Comparison of ENCODE assay signal across 20 cellular contexts in genomic region chr2:136130045-136130444, GRCh38. TPM values are rescaled to one million over a fixed set of nuclear protein-coding genes. Genes with fewer than 3 reads are reported as not detected.
DNase-seq lines count a peak whose midpoint lies in the region; ATAC-seq and TF ChIP-seq lines count a peak whose summit lies in the region.
"Had no signal": no experiment of that assay in that cellular context is flagged by ENCODE, and none has a peak within 500 bp of the region (broad histone marks: within the 10 kb centered on the region; RNA-seq: fewer than 3 reads in every experiment).

No MANE protein-coding gene starts in this region.

- no peak overlapping the region for H3K4me2 ChIP-seq in mammary epithelial cell (ENCODE audit: insufficient read depth, low read depth, low read length)

- no peak overlapping the region for H3K4me3 Mint-ChIP-seq in MCF 10A (ENCODE audit: unreplicated experiment)
- peak overlapping the region; percentile 66 to 69 (median 68) for H3K4me3 Mint-ChIP-seq in T-cell
- H3K4me3 Mint-ChIP-seq in endodermal cell = no peak overlapping the region

- H3K27me3 ChIP-seq in mammary epithelial cell (ENCODE audit: insufficient read depth, low read length) (peaks cover 13% of the 10 kb centered on the region), endodermal cell (ENCODE audit: control insufficient read depth, insufficient read depth, low read length, poor library complexity, severe bottlenecking) (no peaks in the 10 kb centered on the region), transverse colon (no peaks in the 10 kb centered on the region)

- no peak for TF ChIP-seq CTCF in MCF 10A (IDR thresholded peaks at IDR 0.05; ENCODE audit: unreplicated experiment)
- TF ChIP-seq CTCF in mammary epithelial cell (conservative IDR thresholded peaks at IDR 0.05 in 1 of 2, IDR thresholded peaks at IDR 0.05 in 1 of 2; ENCODE audit: extremely low read depth in 1 of 2, insufficient read depth in 1 of 2, low read depth in 1 of 2, low read length in 2 of 2) = no peak
- TF ChIP-seq CTCF in endodermal cell (conservative IDR thresholded peaks at IDR 0.05) = no peak
- no peak for TF ChIP-seq CTCF in transverse colon (IDR thresholded peaks at IDR 0.05)

- DNase-seq in MCF 10A (ENCODE audit: unreplicated experiment) (no peak), mammary epithelial cell (no peak), T-cell (peak in 2 of 34 experiments; percentile 44 to 58), endodermal cell (no peak), transverse colon (no peak), NCI-H2196 (lab: John Stamatoyannopoulos, UW; ENCODE audit: unreplicated experiment) (no peak)
- DNase-seq: activated CD8-positive, alpha-beta memory T cell treated with anti-CD3 and anti-CD28 coated beads for 24 hours; DMS153; heart right ventricle; IMR-90; mesenchymal stem cell; NCI-H1048; NCI-H2081 treated with DMSO at 0.1 percent for 48 hours; NCI-H524 treated with DMSO at 0.1 percent for 48 hours; retina; stimulated activated CD4-positive, alpha-beta T cell treated with anti-CD3 and anti-CD28 coated beads, Interleukin-15, amount 100 ng/mL, for 24 hours; substantia nigra had no signal

- no peaks in the 10 kb centered on the region for H3K27me3 Mint-ChIP-seq in MCF 10A (ENCODE audit: insufficient read depth, unreplicated experiment)
- H3K27me3 Mint-ChIP-seq in T-cell = no peaks in the 10 kb centered on the region
- no peaks in the 10 kb centered on the region for H3K27me3 Mint-ChIP-seq in endodermal cell (ENCODE audit: insufficient read depth)

- H4K20me1 ChIP-seq in mammary epithelial cell (ENCODE audit: insufficient read depth, low read length) = no peaks in the 10 kb centered on the region

- H3K9me3 ChIP-seq in mammary epithelial cell (replicated peaks; ENCODE audit: insufficient read depth, low read length) (no peaks in the 10 kb centered on the region), endodermal cell (ENCODE audit: control insufficient read depth, low read length) (no peaks in the 10 kb centered on the region), transverse colon (no peaks in the 10 kb centered on the region)
- H3K9me3 ChIP-seq: heart right ventricle had no signal

- no peaks in the 10 kb centered on the region for H3K79me2 ChIP-seq in mammary epithelial cell (ENCODE audit: insufficient read depth, low read length)

- H3K4me1 ChIP-seq in mammary epithelial cell (ENCODE audit: insufficient read depth, low read length) (no peaks in the 10 kb centered on the region), endodermal cell (ENCODE audit: control insufficient read depth, insufficient read depth, low read length) (peaks cover 29% of the 10 kb centered on the region), transverse colon (peaks cover 0 to 21% (median 0%) of the 10 kb centered on the region in 4 donors)

- POLR2A ChIA-PET in MCF 10A (lab: Yijun Ruan, JAX) (no interaction called here), T-cell (lab: Charles Lee) (interaction anchor here (1.0 to 6.4 kb wide), 14 partner anchors 10 to 252 kb away, joined by 3 to 94 read pairs (median 6); partner anchors contain the start of gene CXCR4 (in 1 of the 2))

- H3K27ac ChIP-seq in mammary epithelial cell (ENCODE audit: insufficient read depth, low read depth, low read length) (no peak overlapping the region), endodermal cell (ENCODE audit: low read depth, low read length) (no peak overlapping the region), transverse colon (peak overlapping the region; percentile 13 to 70 (median 28))

- no peaks in the 10 kb centered on the region for H3K36me3 Mint-ChIP-seq in MCF 10A (ENCODE audit: insufficient read depth, unreplicated experiment)
- H3K36me3 Mint-ChIP-seq in T-cell = no peaks in the 10 kb centered on the region
- no peaks in the 10 kb centered on the region for H3K36me3 Mint-ChIP-seq in endodermal cell (ENCODE audit: low read depth)

- 55% methylated on average over 3 of the region's 3 CpGs for WGBS in mammary epithelial cell (ENCODE audit: low coverage, missing lambda C conversion rate)
- 90 to 100% methylated on average over 1 to 3 of the region's 3 CpGs for WGBS in endodermal cell (ENCODE audit: insufficient coverage in 1 of 2, insufficient read length in 1 of 2), 2 experiments
- WGBS in transverse colon (ENCODE audit: low coverage in 1 of 2), 2 donors = 40 to 65% methylated on average over 1 to 3 of the region's 3 CpGs

- H3K4me1 Mint-ChIP-seq in MCF 10A (ENCODE audit: insufficient read depth, unreplicated experiment) (peaks cover 16% of the 10 kb centered on the region), T-cell (peaks cover 98 to 100% (median 99%) of the 10 kb centered on the region in 3 donors), endodermal cell (peaks cover 77% of the 10 kb centered on the region)

- H3K9ac ChIP-seq in mammary epithelial cell (ENCODE audit: insufficient read depth, low read length) (no peak overlapping the region), endodermal cell (ENCODE audit: extremely low read depth, low read length, poor library complexity, severe bottlenecking) (no peak overlapping the region)

- H3K36me3 ChIP-seq in mammary epithelial cell (ENCODE audit: insufficient read depth, low read length) = no peaks in the 10 kb centered on the region
- H3K36me3 ChIP-seq in endodermal cell (ENCODE audit: control insufficient read depth, insufficient read depth, low read length) = no peaks in the 10 kb centered on the region
- no peaks in the 10 kb centered on the region for H3K36me3 ChIP-seq in transverse colon
- H3K36me3 ChIP-seq: heart right ventricle had no signal

- CTCF ChIA-PET in MCF 10A (lab: Yijun Ruan, JAX) = no interaction called here
- CTCF ChIA-PET in mammary epithelial cell (lab: Charles Lee; ENCODE audit: low non-redundant PET) = no interaction called here
- CTCF ChIA-PET in T-cell (lab: Charles Lee) = interaction anchor here in 1 of 2 donors (0.7 to 1.5 kb wide), 4 partner anchors 11 to 254 kb away, joined by 3 to 11 read pairs (median 4); no protein-coding TSS in a partner anchor

- no peak for ATAC-seq in T-cell (replicated peaks in 1 of 4)
- no peak for ATAC-seq in HG03442 (IDR thresholded peaks at IDR 0.05; ENCODE audit: unreplicated experiment)
- no peak for ATAC-seq in GM18867 (IDR thresholded peaks at IDR 0.05; ENCODE audit: unreplicated experiment)

- in situ Hi-C loops in mammary epithelial cell (cut with MboI; ENCODE audit: low sequenced_read_pairs in 2 of 2) (no loop called here), transverse colon (cut with MboI; ENCODE audit: low pct_ligation_motif_present in 1 of 4, low pct_unique_long_range_greater_than_20kb in 1 of 4, low sequenced_read_pairs in 3 of 4) (no loop called here)

- TF ChIP-seq POLR2A in transverse colon (IDR thresholded peaks at IDR 0.05) = no peak

- BruUV-seq in MCF 10A (replicated peaks; lab: Mats Ljungman, UMichigan) (no TSS peak), mammary epithelial cell (replicated peaks; lab: Mats Ljungman, UMichigan) (no TSS peak)

- dilution Hi-C loops in mammary epithelial cell (cut with HindIII; ENCODE audit: low sequenced_read_pairs) = no loop called here

- H3K9me3 Mint-ChIP-seq in MCF 10A (ENCODE audit: unreplicated experiment) (no peaks in the 10 kb centered on the region), T-cell (peaks cover 0 to 7% (median 0%) of the 10 kb centered on the region in 3 donors), endodermal cell (no peaks in the 10 kb centered on the region)

- no peak for TF ChIP-seq EP300 in transverse colon (IDR thresholded peaks at IDR 0.05; ENCODE audit: low read depth)

- H2AFZ ChIP-seq in mammary epithelial cell (ENCODE audit: low read depth, low read length) = no peak overlapping the region

- H3K27ac Mint-ChIP-seq in MCF 10A (ENCODE audit: low read depth, unreplicated experiment) (peak overlapping the region; percentile 52), T-cell (peak overlapping the region; percentile 96 to 97), endodermal cell (peak overlapping the region; percentile 37)

- no peak overlapping the region for H3K4me3 ChIP-seq in mammary epithelial cell (replicated peaks in 1 of 3; ENCODE audit: insufficient read depth in 1 of 3, low read depth in 2 of 3, low read length in 3 of 3)
- H3K4me3 ChIP-seq in endodermal cell (ENCODE audit: low read length) = no peak overlapping the region
- no peak overlapping the region for H3K4me3 ChIP-seq in transverse colon
- H3K4me3 ChIP-seq: heart right ventricle had no signal

- intact Hi-C loops in MCF 10A (cut with micrococcal nuclease) (no loop called here), mammary epithelial cell (cut with micrococcal nuclease) (no loop called here), transverse colon (cut with DNase I; ENCODE audit: low total_unique reads) (no loop called here)

RNA-seq across cellular contexts. Expression of gene CXCR4, which starts 12.1 kb away (rescaled TPM):
- total RNA-seq in MCF 10A (2022) (0.54 and 1.1 TPM in 2 replicates), mammary epithelial cell (not detected), T-cell (1,000 to 10,000 TPM in 2 of 5 donors, 100 to 1,000 TPM in 3; 274 to 1,514 (median 326) TPM), endodermal cell (100 to 1,000 TPM; 287 to 454 TPM), transverse colon (10 to 100 TPM in 3 of 4 donors, 1 to 10 TPM in 1; 9.6 to 62.7 (median 27.0) TPM)
- 0.03 TPM for polyA plus RNA-seq in mammary epithelial cell
- polyA minus RNA-seq in mammary epithelial cell = not detected
- 303 TPM for polyA plus RNA-seq in endodermal cell (2013, experiment 1 of 2)
- polyA plus RNA-seq in endodermal cell (2013, experiment 2 of 2) = 293 TPM
- total RNA-seq: fibroblast of lung, IMR-90 had no signal
- polyA plus RNA-seq: IMR-90 had no signal

Comparison
In these comparisons a context has a peak if more than half of its experiments do, and no peak if none do; other contexts are left out.
1. H3K27ac Mint-ChIP-seq: peak in every context shown above with its lines; median percentile 96 in T-cell; 52 in MCF 10A; 37 in endodermal cell.
2. H3K4me3 Mint-ChIP-seq: peak in T-cell (3 of 3); none in MCF 10A (single experiment) and endodermal cell (single experiment).
3. H3K27ac ChIP-seq: peak in transverse colon (4 of 4); none in mammary epithelial cell (single experiment) and endodermal cell (single experiment).